ENCODE assay signal across 1 cellular context in genomic region chr3:61682671-61683408, GRCh38.
TF ChIP-seq lines count a peak whose summit lies in the region.

No MANE protein-coding gene starts in this region.

TF ChIP-seq in HEK293, 187 proteins besides CTCF, POLR2A, EP300 and RAD21 (continued from another document and continues in another):
- TF ChIP-seq ZNF843 (tag by site-specific recombination; IDR thresholded peaks at IDR 0.05), result peak; percentile 75; the same call in 1 of the 2 replicates
- TF ChIP-seq HIC1 (tag by site-specific recombination; IDR thresholded peaks at IDR 0.05), result peak; percentile 63
- peak; percentile 71; the same call in 1 of the 2 replicates for TF ChIP-seq ZBTB44 (tag by site-specific recombination; IDR thresholded peaks at IDR 0.05)
- peak; percentile 57 for TF ChIP-seq ZNF398 (tag by site-specific recombination; IDR thresholded peaks at IDR 0.05)
- no peak for TF ChIP-seq ZNF544 (tag by site-specific recombination; IDR thresholded peaks at IDR 0.05)
- peak; percentile 31; the same call in 1 of the 2 replicates for TF ChIP-seq ZBTB8A (tag by site-specific recombination; IDR thresholded peaks at IDR 0.05)
- 0 out of 2 replicates have a peak, but pooled peaks have one; percentile 57 for TF ChIP-seq ZNF24 (tag by site-specific recombination; IDR thresholded peaks at IDR 0.05)
- TF ChIP-seq ZEB2 (tag by site-specific recombination; IDR thresholded peaks at IDR 0.05), result peak; percentile 77
- TF ChIP-seq ZNF785 (tag by site-specific recombination; IDR thresholded peaks at IDR 0.05), result no peak
- TF ChIP-seq FEZF1 (tag by site-specific recombination; IDR thresholded peaks at IDR 0.05), result peak; percentile 84
- TF ChIP-seq ZNF302 (tag by site-specific recombination; IDR thresholded peaks at IDR 0.05; ENCODE audit: low read depth), result no peak
- TF ChIP-seq INSM2 (tag by site-specific recombination; IDR thresholded peaks at IDR 0.05), result peak; percentile 73
- TF ChIP-seq ZNF169 (tag by site-specific recombination; IDR thresholded peaks at IDR 0.05), result no peak
- peak; percentile 87 for TF ChIP-seq PRDM6 (tag by site-specific recombination; IDR thresholded peaks at IDR 0.05)
- TF ChIP-seq SCRT2 (tag by site-specific recombination; IDR thresholded peaks at IDR 0.05), result peak; percentile 73
- TF ChIP-seq ZNF366 (tag by site-specific recombination; conservative IDR thresholded peaks at IDR 0.05), result peak; percentile 54
- TF ChIP-seq ZNF623 (tag by site-specific recombination; IDR thresholded peaks at IDR 0.05), result peak; percentile 32; the same call in 1 of the 2 replicates
- TF ChIP-seq ATF2 (tag by site-specific recombination; IDR thresholded peaks at IDR 0.05; ENCODE audit: low read depth), result peak; percentile 72
- TF ChIP-seq ZNF239 (tag by site-specific recombination; IDR thresholded peaks at IDR 0.05), result no peak
- TF ChIP-seq ZIC2 (tag by site-specific recombination; IDR thresholded peaks at IDR 0.05), result peak; percentile 68
- no peak for TF ChIP-seq HOXD13 (CRISPR knock-in tag; IDR thresholded peaks at IDR 0.05; ENCODE audit: borderline replicate concordance)
- peak; percentile 52; the same call in 1 of the 2 replicates for TF ChIP-seq SCRT1 (tag by site-specific recombination; IDR thresholded peaks at IDR 0.05; ENCODE audit: borderline replicate concordance)
- TF ChIP-seq ZBTB11 (tag by site-specific recombination; conservative IDR thresholded peaks at IDR 0.05; ENCODE audit: low read depth), result no peak
- TF ChIP-seq ZNF423 (tag by site-specific recombination; IDR thresholded peaks at IDR 0.05), result no peak
- TF ChIP-seq ZXDB (tag by site-specific recombination; IDR thresholded peaks at IDR 0.05), result peak; percentile 37; the same call in 1 of the 2 replicates
- TF ChIP-seq ZNF560 (tag by site-specific recombination; IDR thresholded peaks at IDR 0.05; ENCODE audit: borderline replicate concordance), result no peak
- peak; percentile 71 for TF ChIP-seq ZNF707 (tag by site-specific recombination; IDR thresholded peaks at IDR 0.05)
- no peak for TF ChIP-seq ZNF16 (tag by site-specific recombination; IDR thresholded peaks at IDR 0.05; ENCODE audit: low read depth)
- TF ChIP-seq ZNF280C (tag by site-specific recombination; IDR thresholded peaks at IDR 0.05), result no peak
- peak; percentile 47; the same call in 1 of the 2 replicates for TF ChIP-seq ZNF600 (tag by site-specific recombination; IDR thresholded peaks at IDR 0.05)
- TF ChIP-seq ZNF146 (tag by site-specific recombination; IDR thresholded peaks at IDR 0.05), result no peak
- TF ChIP-seq ZNF513 (tag by site-specific recombination; IDR thresholded peaks at IDR 0.05), result no peak
- peak; percentile 59; the same call in 1 of the 2 replicates for TF ChIP-seq TSHZ1 (tag by site-specific recombination; IDR thresholded peaks at IDR 0.05; ENCODE audit: borderline replicate concordance)
- no peak for TF ChIP-seq TCF7L2 (IDR thresholded peaks at IDR 0.05; ENCODE audit: borderline replicate concordance, low read depth, low read length)
- peak; percentile 56; the same call in 1 of the 2 replicates for TF ChIP-seq KLF10 (tag by site-specific recombination; IDR thresholded peaks at IDR 0.05)
